8 cellular contexts compared by ENCODE assay signal in the genomic region with DNA sequence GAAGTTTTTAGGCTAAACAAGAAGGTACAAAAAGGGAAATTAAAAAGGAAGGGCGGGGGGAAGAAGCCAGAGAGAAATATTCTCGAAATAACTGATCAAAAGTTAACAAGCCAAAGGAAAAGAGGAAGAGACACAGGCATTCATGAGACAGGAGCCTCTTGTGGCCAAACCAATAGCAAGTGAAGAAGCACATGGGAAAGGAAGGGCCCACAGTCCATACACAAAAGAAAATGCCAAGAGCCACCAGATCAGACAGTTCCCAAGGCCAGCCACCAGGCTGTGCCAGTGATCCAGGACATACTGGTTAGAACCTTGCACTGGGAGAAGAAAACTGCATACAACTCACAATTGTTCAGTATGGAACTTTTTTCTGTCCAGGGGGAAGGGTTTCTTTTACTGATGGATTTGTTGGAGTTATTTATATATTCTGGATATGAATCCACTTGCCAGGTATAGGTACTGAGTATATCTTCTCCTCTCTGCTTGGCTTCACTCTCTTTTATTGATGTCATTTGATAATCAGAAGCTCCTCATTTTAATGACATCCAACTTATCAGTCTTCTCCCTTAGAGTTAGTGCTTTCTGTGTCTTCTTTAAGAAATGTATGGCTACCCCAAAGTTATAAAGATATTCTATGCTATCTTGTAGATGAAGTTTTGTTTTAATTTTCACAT.
DNase-seq lines count a peak whose midpoint lies in the region; ATAC-seq, FAIRE-seq and TF ChIP-seq lines count a peak whose summit lies in the region.

No MANE protein-coding gene starts in this region.

- H3K27me3 ChIP-seq in NT2/D1 (ENCODE audit: insufficient read depth, insufficient read length) (no peaks in the 10 kb centered on the region), esophagus muscularis mucosa (peaks cover 0 to 3% (median 0%) of the 10 kb centered on the region in 4 donors)

- H3K4me3 ChIP-seq in AG04449 (ENCODE audit: low read depth, low read length) (no peak overlapping the region), NT2/D1 (ENCODE audit: insufficient read length, low read depth) (no peak overlapping the region), esophagus muscularis mucosa (no peak overlapping the region)

- H3K36me3 ChIP-seq in NT2/D1 (ENCODE audit: insufficient read depth, insufficient read length, low read length) = no peaks in the 10 kb centered on the region
- H3K36me3 ChIP-seq in esophagus muscularis mucosa = no peaks in the 10 kb centered on the region

- H3K27ac ChIP-seq in esophagus muscularis mucosa (replicated peaks in 1 of 4) = peak overlapping the region; percentile 97 to 99 (median 98)
- peak overlapping the region; percentile 52 for H3K27ac ChIP-seq in substantia nigra (ENCODE audit: low read depth, low read length, poor library complexity, severe bottlenecking)

- 31% methylated on average over 2 of the region's 2 CpGs for WGBS in esophagus muscularis mucosa

- TF ChIP-seq CTCF in AG04449 (IDR thresholded peaks at IDR 0.05; ENCODE audit: insufficient read depth, low read length, missing control alignments) (peak; percentile 77), esophagus muscularis mucosa (IDR thresholded peaks at IDR 0.05) (peak; percentile 88 to 94 (median 88))

- no peaks in the 10 kb centered on the region for H3K9me3 ChIP-seq in NT2/D1 (ENCODE audit: insufficient read depth, low read length)
- no peaks in the 10 kb centered on the region for H3K9me3 ChIP-seq in esophagus muscularis mucosa

- TF ChIP-seq EP300 in esophagus muscularis mucosa (IDR thresholded peaks at IDR 0.05) = no peak

- H3K9ac ChIP-seq in NT2/D1 (ENCODE audit: insufficient read length, low read depth) = no peak overlapping the region

- intact Hi-C loops in esophagus muscularis mucosa (cut with DNase I) = loop anchor here (1.0 kb wide), 1 partner anchor 41 kb away; no protein-coding TSS in a partner anchor

- ATAC-seq in HG03442 (IDR thresholded peaks at IDR 0.05; ENCODE audit: unreplicated experiment) = peak; percentile 17

- FAIRE-seq in GM18507 (lab: Jason Lieb, UNC) = peak; percentile 90

- H3K4me1 ChIP-seq in NT2/D1 (ENCODE audit: insufficient read depth, insufficient read length) (peaks cover 7% of the 10 kb centered on the region), esophagus muscularis mucosa (peaks cover 91 to 96% (median 95%) of the 10 kb centered on the region in 4 donors)

- DNase-seq in AG04449 (ENCODE audit: low read depth, low spot score) (no peak), GM18507 (ENCODE audit: extremely low spot score, insufficient read length, low read depth) (no peak), NT2/D1 (ENCODE audit: low read depth, low spot score) (peak; percentile 75), esophagus muscularis mucosa (ENCODE audit: extremely low spot score) (no peak), myocyte (ENCODE audit: low read depth) (peak; percentile 90), substantia nigra (lab: John Stamatoyannopoulos, UW) (peak in 42 of 49 donors; percentile 24 to 83 (median 62))
- DNase-seq in activated T-cell treated with anti-CD3 and anti-CD28 coated beads, Interleukin-2, amount 50 U/mL, for 48 hours = peak; percentile 66 to 76

- POLR2A ChIA-PET in AG04449 (lab: Yijun Ruan, JAX) = no interaction called here

- CTCF ChIA-PET in AG04449 (lab: Yijun Ruan, JAX) = interaction anchor here (0.6 to 26.9 kb wide), 18 partner anchors 7 to 170 kb away, joined by 3 to 547 read pairs (median 6); no protein-coding TSS in a partner anchor

- no peak for TF ChIP-seq POLR2A in esophagus muscularis mucosa (IDR thresholded peaks at IDR 0.05; ENCODE audit: low read depth)

Comparison
In these comparisons a context has a peak if more than half of its experiments do, and no peak if none do; other contexts are left out.
1. DNase-seq: peak in NT2/D1 (single experiment), activated T-cell treated with anti-CD3 and anti-CD28 coated beads, Interleukin-2, amount 50 U/mL, for 48 hours (2 of 2), myocyte (single experiment) and substantia nigra (42 of 49); none in AG04449 (single experiment), GM18507 (single experiment) and esophagus muscularis mucosa (single experiment).